8 cellular contexts compared by ENCODE assay signal in genomic region chr3:156339491-156339890, GRCh38.
"Had no signal": no experiment of that assay in that cellular context is flagged by ENCODE, and none has a peak within 500 bp of the region (broad histone marks: within the 10 kb centered on the region; RNA-seq: fewer than 3 reads in every experiment).

No MANE protein-coding gene starts in this region.

- H3K27ac ChIP-seq: GM23248, HL-60 had no signal

- DNase-seq: GM23248, GOT3, H9, HCEC 1CT, KG1 had no signal

- ATAC-seq: HepG2, K562 had no signal

- H2AFZ ChIP-seq: GM23248 had no signal

- H3K4me3 ChIP-seq: GM23248, K562 had no signal

- H3K9ac ChIP-seq: GM23248 had no signal
